In genomic region chr2:48315847-48316194, GRCh38 we compare ENCODE assay signal across 8 cellular contexts. TPM values are rescaled to one million over a fixed set of nuclear protein-coding genes. Genes with fewer than 3 reads are reported as not detected.
DNase-seq lines count a peak whose midpoint lies in the region; ATAC-seq and TF ChIP-seq lines count a peak whose summit lies in the region.

No MANE protein-coding gene starts in this region.

- H3K36me3 Mint-ChIP-seq in WTC11 (peaks cover 3% of the 10 kb centered on the region; the same call in 1 of the 2 replicates), natural killer cell (peaks cover 6% of the 10 kb centered on the region)

- POLR2A ChIA-PET in WTC11 (lab: Charles Lee): no interaction called here

- peaks cover 6% of the 10 kb centered on the region for H3K9me3 Mint-ChIP-seq in WTC11
- H3K9me3 Mint-ChIP-seq in natural killer cell: no peaks in the 10 kb centered on the region

- H3K9me3 ChIP-seq in upper lobe of right lung: no peaks in the 10 kb centered on the region

- H3K27me3 Mint-ChIP-seq in WTC11 (ENCODE audit: low read depth): no peaks in the 10 kb centered on the region
- no peaks in the 10 kb centered on the region for H3K27me3 Mint-ChIP-seq in natural killer cell (ENCODE audit: low read depth in 2 of 2)

- H3K4me1 Mint-ChIP-seq in WTC11: peaks cover 30% of the 10 kb centered on the region
- peaks cover 59% of the 10 kb centered on the region in 2 donors for H3K4me1 Mint-ChIP-seq in natural killer cell

- peak overlapping the region; percentile 45 for H2AFZ ChIP-seq in KMS-11 (ENCODE audit: low read depth)

- peak overlapping the region; percentile 89 for H3K27ac Mint-ChIP-seq in WTC11
- peak overlapping the region; percentile 95 to 96 for H3K27ac Mint-ChIP-seq in natural killer cell

- peak overlapping the region; percentile 94 for H3K9ac ChIP-seq in KMS-11

- peaks cover 61% of the 10 kb centered on the region for H3K79me2 ChIP-seq in KMS-11 (ENCODE audit: insufficient read depth, low read depth)

- no peak for TF ChIP-seq CTCF in C4-2B (conservative IDR thresholded peaks at IDR 0.05)
- TF ChIP-seq CTCF in KMS-11 (conservative IDR thresholded peaks at IDR 0.05; ENCODE audit: low read depth, low read length): no peak
- no peak for TF ChIP-seq CTCF in WTC11 (IDR thresholded peaks at IDR 0.05)
- no peak for TF ChIP-seq CTCF in natural killer cell (IDR thresholded peaks at IDR 0.05)
- TF ChIP-seq CTCF in upper lobe of right lung (IDR thresholded peaks at IDR 0.05): no peak

- H3K4me3 Mint-ChIP-seq in WTC11: peak overlapping the region; percentile 89
- H3K4me3 Mint-ChIP-seq in natural killer cell: peak overlapping the region; percentile 93

- H3K27me3 ChIP-seq in KMS-11 (ENCODE audit: insufficient read depth, low read depth) (no peaks in the 10 kb centered on the region), upper lobe of right lung (no peaks in the 10 kb centered on the region)

- H3K27ac ChIP-seq in C4-2B: peak overlapping the region; percentile 96
- peak overlapping the region; percentile 86 for H3K27ac ChIP-seq in KMS-11
- peak overlapping the region; percentile 98 for H3K27ac ChIP-seq in upper lobe of right lung

- H3K4me1 ChIP-seq in KMS-11 (ENCODE audit: low read depth, poor library complexity, severe bottlenecking) (peaks cover 52% of the 10 kb centered on the region), upper lobe of right lung (peaks cover 4% of the 10 kb centered on the region)

- DNase-seq in WTC11 (ENCODE audit: low spot score) (peak; percentile 22), natural killer cell (no peak), upper lobe of right lung (no peak), dermis blood vessel endothelial cell (no peak)
- DNase-seq in effector CD4-positive, alpha-beta T cell: peak; percentile 19

- H3K4me2 ChIP-seq in KMS-11: peak overlapping the region; percentile 85

- H4K20me1 ChIP-seq in KMS-11 (ENCODE audit: insufficient read depth): peaks cover 9% of the 10 kb centered on the region

- H3K4me3 ChIP-seq in KMS-11 (IDR thresholded peaks at IDR 0.05; ENCODE audit: insufficient read depth, low read depth, low read length) (peak overlapping the region; percentile 77), upper lobe of right lung (peak overlapping the region; percentile 91)

- H3K36me3 ChIP-seq in KMS-11 (ENCODE audit: insufficient read depth) (no peaks in the 10 kb centered on the region), upper lobe of right lung (no peaks in the 10 kb centered on the region)

- peak; percentile 6 for ATAC-seq in GM19025 (IDR thresholded peaks at IDR 0.05; ENCODE audit: low read depth, unreplicated experiment)
- ATAC-seq in WTC11: no peak
- ATAC-seq in natural killer cell: no peak
- ATAC-seq in upper lobe of right lung: no peak

- intact Hi-C loops in natural killer cell (cut with micrococcal nuclease) (no loop called here), upper lobe of right lung (cut with DNase I) (no loop called here)

- CTCF ChIA-PET in WTC11 (lab: Charles Lee): no interaction called here

TF ChIP-seq in WTC11, 78 proteins besides CTCF, POLR2A, EP300 and RAD21:
- no peak for TF ChIP-seq FOXP4 (CRISPR knock-in tag; IDR thresholded peaks at IDR 0.05)
- TF ChIP-seq ERG (CRISPR knock-in tag; IDR thresholded peaks at IDR 0.05): no peak
- no peak for TF ChIP-seq NFE2L1 (CRISPR knock-in tag; IDR thresholded peaks at IDR 0.05)
- TF ChIP-seq MAX (CRISPR knock-in tag; IDR thresholded peaks at IDR 0.05): peak; percentile 42
- 0 out of 2 replicates have a peak, but pooled peaks have one; percentile 23 for TF ChIP-seq USF2 (CRISPR knock-in tag; IDR thresholded peaks at IDR 0.05)
- no peak for TF ChIP-seq RELA (CRISPR knock-in tag; IDR thresholded peaks at IDR 0.05; ENCODE audit: borderline replicate concordance)
- no peak for TF ChIP-seq ATF1 (CRISPR knock-in tag; IDR thresholded peaks at IDR 0.05)

RNA-seq across cellular contexts. Expression of gene FOXN2, which starts 1.3 kb away (rescaled TPM):
- total RNA-seq in WTC11 (2021): 16.9 to 22.8 TPM (median 20.3 TPM) in 3 replicates
- 10 to 100 TPM; 58.6 to 71.6 (median 65.9) TPM for total RNA-seq in natural killer cell
- total RNA-seq in upper lobe of right lung: 33.8 TPM
- 48.5 and 53.1 TPM in 2 replicates for total RNA-seq in dermis blood vessel endothelial cell

Comparison
In these comparisons a context has a peak if more than half of its experiments do, and no peak if none do; other contexts are left out.
1. DNase-seq: peak in WTC11 (single experiment) and effector CD4-positive, alpha-beta T cell (single experiment); none in natural killer cell (single experiment), upper lobe of right lung (single experiment) and dermis blood vessel endothelial cell (single experiment).
2. Peak in every context shown above with its lines, with median percentiles within 50 percentile points of each other: H3K27ac ChIP-seq.